17 cellular contexts compared by ENCODE assay signal in the genomic region with DNA sequence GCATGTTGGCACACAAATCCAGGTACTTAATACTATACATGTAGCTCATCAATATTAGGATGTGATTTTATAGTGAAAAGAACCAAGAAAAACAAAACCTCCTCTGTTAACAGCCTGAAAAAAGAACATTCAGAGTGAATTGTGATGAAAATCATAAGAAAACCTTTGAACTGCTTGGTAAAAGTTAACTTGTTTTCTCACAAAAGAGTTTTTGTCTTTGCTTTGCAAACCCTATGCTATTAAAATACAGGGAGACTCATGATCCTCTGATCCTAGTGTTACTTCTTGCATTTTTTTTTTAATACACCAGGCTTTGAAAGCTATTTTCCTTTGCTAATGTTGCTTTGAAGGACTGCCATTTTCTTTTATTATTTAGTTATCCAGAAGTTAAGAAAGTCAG.
"Had no signal": no experiment of that assay in that cellular context is flagged by ENCODE, and none has a peak within 500 bp of the region (broad histone marks: within the 10 kb centered on the region; RNA-seq: fewer than 3 reads in every experiment).

No MANE protein-coding gene starts in this region.

- H3K27me3 ChIP-seq: gastrocnemius medialis, ovary had no signal

- H3K4me1 ChIP-seq: gastrocnemius medialis, psoas muscle had no signal

- H3K27ac ChIP-seq: gastrocnemius medialis, ovary, psoas muscle had no signal

- H3K4me3 ChIP-seq: gastrocnemius medialis, ovary, psoas muscle, smooth muscle cell had no signal

- H3K4me2 ChIP-seq: smooth muscle cell had no signal

- H3K9me3 ChIP-seq: gastrocnemius medialis, ovary, psoas muscle had no signal

- DNase-seq: activated CD4-positive, alpha-beta memory T cell treated with anti-CD3 and anti-CD28 coated beads, Interleukin-2, amount 10 ng/mL, durations not matched to agents 7 days and 5 days; activated CD4-positive, alpha-beta T cell treated with anti-CD3 and anti-CD28 coated beads for 48 hours; activated CD4-positive, CD25-positive, alpha-beta regulatory T cell; activated CD8-positive, alpha-beta memory T cell treated with anti-CD3 and anti-CD28 coated beads, Interleukin-2, amount 10 ng/mL, durations not matched to agents 7 days and 5 days; activated naive CD4-positive, alpha-beta T cell treated with anti-CD3 and anti-CD28 coated beads, Interleukin-2, amount 10 ng/mL, durations not matched to agents 7 days and 5 days; activated naive CD8-positive, alpha-beta T cell treated with anti-CD3 and anti-CD28 coated beads, Interleukin-2, amount 50 U/mL, for 24 hours; effector memory CD4-positive, alpha-beta T cell; gastrocnemius medialis; head of caudate nucleus; immature natural killer cell; natural killer cell; ovary; psoas muscle; stimulated activated CD4-positive, alpha-beta T cell treated with anti-CD3 and anti-CD28 coated beads, Interleukin-4, amount 100 ng/mL, for 24 hours; T-helper 1 cell; T-helper 9 cell had no signal

- H3K36me3 ChIP-seq: ovary had no signal
